ENCODE assay signal across 18 cellular contexts in genomic region chr13:26560456-26560855, GRCh38. TPM values are rescaled to one million over a fixed set of nuclear protein-coding genes. Genes with fewer than 3 reads are reported as not detected.
A peak's percentile ranks its signal among the peaks of the same experiment; 100 is the strongest.
DNase-seq lines count a peak whose midpoint lies in the region; ATAC-seq, FAIRE-seq and TF ChIP-seq lines count a peak whose summit lies in the region.
"Had no signal": no experiment of that assay in that cellular context is flagged by ENCODE, and none has a peak within 500 bp of the region (broad histone marks: within the 10 kb centered on the region; RNA-seq: fewer than 3 reads in every experiment).

No MANE protein-coding gene starts in this region.

- H3K36me3 ChIP-seq in HepG2 (replicated peaks in 1 of 2; ENCODE audit: control insufficient read depth in 1 of 2, insufficient read depth in 2 of 2, low read length in 2 of 2), result no peaks in the 10 kb centered on the region
- H3K36me3 ChIP-seq in right lobe of liver, result no peaks in the 10 kb centered on the region
- peaks cover 10% of the 10 kb centered on the region for H3K36me3 ChIP-seq in WERI-Rb-1
- no peaks in the 10 kb centered on the region for H3K36me3 ChIP-seq in neural cell (ENCODE audit: insufficient read depth, low read length)
- H3K36me3 ChIP-seq: BLaER1 treated with 17β-estradiol and CSF1 and Interleukin-3, amounts not matched to agents 10 nM and 100 nM; HAP-1 had no signal

- TF ChIP-seq POLR2A in HepG2 (IDR thresholded peaks at IDR 0.05; ENCODE audit: insufficient read depth in 1 of 2, low read depth in 2 of 2, low read length in 2 of 2) (no peak), right lobe of liver (IDR thresholded peaks at IDR 0.05) (no peak)

- H3K4me1 ChIP-seq in HepG2 (ENCODE audit: insufficient read depth, low read length) (peaks cover 55% of the 10 kb centered on the region), right lobe of liver (peaks cover 0 to 5% (median 2%) of the 10 kb centered on the region in 4 donors)

- no peaks in the 10 kb centered on the region for H3K9me2 ChIP-seq in neural cell (ENCODE audit: insufficient read depth, low read length)

- no peaks in the 10 kb centered on the region; the same call in 1 of the 2 replicates for H3K9me3 ChIP-seq in HepG2 (ENCODE audit: low read length)
- no peaks in the 10 kb centered on the region for H3K9me3 ChIP-seq in right lobe of liver
- no peaks in the 10 kb centered on the region for H3K9me3 ChIP-seq in WERI-Rb-1 (ENCODE audit: severe bottlenecking)
- no peaks in the 10 kb centered on the region for H3K9me3 ChIP-seq in neural cell (ENCODE audit: low read length)
- H3K9me3 ChIP-seq: HAP-1 had no signal

- no peak overlapping the region for H3K9ac ChIP-seq in HepG2 (ENCODE audit: insufficient read depth, low read depth, low read length)
- H3K9ac ChIP-seq in neural cell (ENCODE audit: low read length), result no peak overlapping the region
- H3K9ac ChIP-seq: BLaER1 treated with 17β-estradiol and CSF1 and Interleukin-3, amounts not matched to agents 10 nM and 100 nM had no signal

- H3K27me3 ChIP-seq in HepG2 (ENCODE audit: control insufficient read depth in 1 of 2, insufficient read depth in 2 of 2, low read length in 2 of 2), result 0 out of 5 replicates have a peak, but pooled peaks cover 0 to 6% of the 10 kb centered on the region in 2 experiments
- H3K27me3 ChIP-seq in right lobe of liver, result no peaks in the 10 kb centered on the region
- no peaks in the 10 kb centered on the region for H3K27me3 ChIP-seq in WERI-Rb-1 (ENCODE audit: insufficient read depth, low read depth, severe bottlenecking)
- H3K27me3 ChIP-seq in neural cell (ENCODE audit: insufficient read depth, low read depth, low read length), result no peaks in the 10 kb centered on the region

- intact Hi-C loops in HepG2 (cut with micrococcal nuclease; ENCODE audit: unreplicated experiment), result no loop called here
- intact Hi-C loops in right lobe of liver (cut with DNase I), result no loop called here

- H2AFZ ChIP-seq in HepG2 (ENCODE audit: low read length) (no peak overlapping the region), neural cell (ENCODE audit: low read depth, low read length) (no peak overlapping the region)
- H2AFZ ChIP-seq: GM23248 had no signal

- TF ChIP-seq CTCF in HepG2 (CRISPR knock-in tag; IDR thresholded peaks at IDR 0.05) (no peak), right lobe of liver (IDR thresholded peaks at IDR 0.05) (no peak), WERI-Rb-1 (IDR thresholded peaks at IDR 0.05; ENCODE audit: low read depth, low read length) (no peak), neural cell (IDR thresholded peaks at IDR 0.05; ENCODE audit: poor library complexity, severe bottlenecking) (no peak)

- TF ChIP-seq RAD21 in HepG2 (CRISPR knock-in tag; IDR thresholded peaks at IDR 0.05) (no peak), neural cell (conservative IDR thresholded peaks at IDR 0.05) (no peak)

- DNase-seq in HepG2 (ENCODE audit: low spot score) (no peak), right lobe of liver (no peak), WERI-Rb-1 (no peak), C1 segment of cervical spinal cord (lab: John Stamatoyannopoulos, UW) (no peak), HTR-8/SVneo (ENCODE audit: insufficient read length, low spot score) (no peak)
- DNase-seq in stimulated activated CD4-positive, alpha-beta T cell treated with anti-CD3 and anti-CD28 coated beads, Interleukin-12 subunit alpha, Interleukin-12 subunit beta, amount 100 ng/mL, for 4 hours, result no peak
- DNase-seq: CD4-positive, CD25-positive, alpha-beta regulatory T cell; CD8-positive, alpha-beta memory T cell; COR-L47; DMS 273 treated with DMSO at 0.1 percent for 48 hours; DMS53; GM23248 had no signal

- H3K79me2 ChIP-seq in HepG2 (ENCODE audit: insufficient read depth, low read length) (peaks cover 54% of the 10 kb centered on the region), neural cell (replicated peaks; ENCODE audit: insufficient read depth, low read length) (peaks cover 61% of the 10 kb centered on the region)

- H3K4me3 ChIP-seq in HepG2 (replicated peaks in 1 of 3; ENCODE audit: insufficient read depth in 1 of 3, low read depth in 2 of 3, low read length in 3 of 3), result no peak overlapping the region
- no peak overlapping the region for H3K4me3 ChIP-seq in right lobe of liver
- no peak overlapping the region for H3K4me3 ChIP-seq in WERI-Rb-1 (ENCODE audit: low read depth, low read length)
- H3K4me3 ChIP-seq in neural cell (ENCODE audit: low read length), result peak overlapping the region; percentile 96
- H3K4me3 ChIP-seq: BLaER1 treated with 17β-estradiol and CSF1 and Interleukin-3, amounts not matched to agents 10 nM and 100 nM; HAP-1 had no signal

- 61% methylated on average over 4 of the region's 4 CpGs for WGBS in HepG2 (ENCODE audit: low lambda C conversion rate)
- 77% methylated on average over 4 of the region's 4 CpGs for WGBS in right lobe of liver (ENCODE audit: insufficient coverage, low coverage, low lambda C conversion rate, missing lambda C conversion rate)

- ATAC-seq in HepG2 (no peak), right lobe of liver (no peak)

- H4K20me1 ChIP-seq in HepG2 (ENCODE audit: insufficient read depth, low read length) (peaks cover 6% of the 10 kb centered on the region; the same call in 1 of the 2 replicates), neural cell (ENCODE audit: insufficient read depth) (no peaks in the 10 kb centered on the region)
- H4K20me1 ChIP-seq: BLaER1 treated with 17β-estradiol and CSF1 and Interleukin-3, amounts not matched to agents 10 nM and 100 nM had no signal

- no peak for TF ChIP-seq EP300 in HepG2 (IDR thresholded peaks at IDR 0.05; ENCODE audit: low read depth in 2 of 2, low read length in 2 of 2)
- TF ChIP-seq EP300 in HepG2 (CRISPR knock-in tag; IDR thresholded peaks at IDR 0.05; ENCODE audit: borderline replicate concordance), result no peak
- TF ChIP-seq EP300 in neural cell (conservative IDR thresholded peaks at IDR 0.05; ENCODE audit: poor library complexity, severe bottlenecking), result no peak

- in situ Hi-C loops in HepG2 (cut with HindIII; ENCODE audit: extremely low pct_ligation_motif_present, low pct_unique_long_range_greater_than_20kb), result no loop called here

- H3K27ac ChIP-seq in HepG2 (ENCODE audit: extremely low read length, insufficient read depth, low read length) (no peak overlapping the region), right lobe of liver (no peak overlapping the region), WERI-Rb-1 (peak overlapping the region; percentile 44), neural cell (ENCODE audit: low read length) (no peak overlapping the region)
- H3K27ac ChIP-seq: BLaER1 treated with 17β-estradiol and CSF1 and Interleukin-3, amounts not matched to agents 10 nM and 100 nM; HL-60 had no signal

- BruUV-seq in HepG2 (replicated peaks; lab: Mats Ljungman, UMichigan), result no TSS peak

- POLR2A ChIA-PET in HepG2 (lab: Yijun Ruan, JAX), result no interaction called here

- FAIRE-seq in HepG2 (lab: Jason Lieb, UNC) (no peak), HTR-8/SVneo (lab: Jason Lieb, UNC) (no peak)
- FAIRE-seq: G401.6, GM12891 had no signal

- CTCF ChIA-PET in HepG2 (lab: Yijun Ruan, JAX; ENCODE audit: low intra/inter-chr PET ratio, low total read pairs), result no interaction called here

- no peaks in the 10 kb centered on the region for H3F3A ChIP-seq in neural cell (ENCODE audit: insufficient read depth, low read length, poor library complexity, severe bottlenecking)

- H3K4me2 ChIP-seq in HepG2 (ENCODE audit: low read depth, low read length), result 0 out of 2 replicates have a peak overlapping the region, but pooled peaks have one; percentile 40
- no peak overlapping the region for H3K4me2 ChIP-seq in neural cell (ENCODE audit: low read length)
- H3K4me2 ChIP-seq: BLaER1 treated with 17β-estradiol and CSF1 and Interleukin-3, amounts not matched to agents 10 nM and 100 nM had no signal

TF ChIP-seq in HepG2, 621 proteins besides CTCF, POLR2A, EP300 and RAD21:
- no peak for TF ChIP-seq CHD2 (IDR thresholded peaks at IDR 0.05; ENCODE audit: low read depth, low read length)
- TF ChIP-seq ZFP37 (CRISPR knock-in tag; IDR thresholded peaks at IDR 0.05; ENCODE audit: borderline replicate concordance), result no peak
- no peak for TF ChIP-seq HOXA5 (CRISPR knock-in tag; IDR thresholded peaks at IDR 0.05)
- no peak for TF ChIP-seq HMG20A (CRISPR knock-in tag; IDR thresholded peaks at IDR 0.05; ENCODE audit: borderline replicate concordance)

RNA-seq across cellular contexts. Expression of gene WASF3, which starts 3.0 kb away (rescaled TPM):
- total RNA-seq in HepG2 (2016; rRNA removed; fragmentation: Illumina TruSeq; extraction: Trizol), result 10.4 and 13.3 TPM in 2 replicates
- total RNA-seq in HepG2 (2016; cell fraction: cytosol; rRNA removed; fragmentation: Illumina TruSeq; extraction: Trizol; ENCODE audit: low read depth), result 2.9 and 3.0 TPM in 2 replicates
- 10.6 and 10.8 TPM in 2 replicates for total RNA-seq in HepG2 (2016; cell fraction: insoluble cytoplasmic fraction; rRNA removed; fragmentation: Illumina TruSeq; extraction: Trizol)
- 17.8 and 19.7 TPM in 2 replicates for total RNA-seq in HepG2 (2016; cell fraction: membrane; rRNA removed; fragmentation: Illumina TruSeq; extraction: Trizol)
- total RNA-seq in HepG2 (2016; cell fraction: nucleus; rRNA removed; fragmentation: Illumina TruSeq; extraction: Trizol), result 8.8 and 10.1 TPM in 2 replicates
- polyA plus RNA-seq in HepG2 (2011; rRNA removed), result 12.1 and 17.2 TPM in 2 replicates
- polyA plus RNA-seq in HepG2 (2011; cell fraction: cytosol; rRNA removed), result 7.4 and 8.4 TPM in 2 replicates
- polyA plus RNA-seq in HepG2 (2011; cell fraction: nucleus; rRNA removed), result 8.3 and 8.8 TPM in 2 replicates
- 9.8 and 11.3 TPM in 2 replicates for polyA plus RNA-seq in HepG2 (2012)
- 2.2 and 2.4 TPM in 2 replicates for polyA plus RNA-seq in HepG2 (2016; cell fraction: cytosol; fragmentation: Illumina TruSeq; extraction: Trizol; ENCODE audit: low read depth)
- polyA plus RNA-seq in HepG2 (2016; cell fraction: insoluble cytoplasmic fraction; fragmentation: Illumina TruSeq; extraction: Trizol; ENCODE audit: low read depth), result 12.6 and 14.8 TPM in 2 replicates
- 12.2 and 13.4 TPM in 2 replicates for polyA plus RNA-seq in HepG2 (2016; cell fraction: membrane; fragmentation: Illumina TruSeq; extraction: Trizol; ENCODE audit: low read depth)
- 13.2 and 13.7 TPM in 2 replicates for polyA plus RNA-seq in HepG2 (2016; cell fraction: nucleus; fragmentation: Illumina TruSeq; extraction: Trizol; ENCODE audit: insufficient read depth, low read depth)
- 12.1 TPM in 1 of 2 replicates, not detected in the other for polyA minus RNA-seq in HepG2 (2011; rRNA and poly(A)+ RNA removed; ENCODE audit: low replicate concordance)
- polyA minus RNA-seq in HepG2 (2011; cell fraction: cytosol; rRNA and poly(A)+ RNA removed), result 7.7 and 8.0 TPM in 2 replicates
- polyA minus RNA-seq in HepG2 (2011; cell fraction: nucleus; rRNA and poly(A)+ RNA removed), result 6.6 and 7.0 TPM in 2 replicates
- 10 to 100 TPM in 2 of 6 experiments, 1 to 10 TPM in 4; 5.8 to 14.5 (median 8.3) TPM for total RNA-seq in right lobe of liver
- 44.5 and 49.1 TPM in 2 replicates for polyA plus RNA-seq in neural cell
- 55.5 and 67.1 TPM in 2 replicates for polyA minus RNA-seq in neural cell
- polyA plus RNA-seq: CD4-positive, CD25-positive, alpha-beta regulatory T cell; CD8-positive, alpha-beta memory T cell had no signal
